24 cellular contexts compared by ENCODE assay signal in genomic region chr20:40692240-40693011, GRCh38.
DNase-seq lines count a peak whose midpoint lies in the region; ATAC-seq and TF ChIP-seq lines count a peak whose summit lies in the region.
"Had no signal": no experiment of that assay in that cellular context is flagged by ENCODE, and none has a peak within 500 bp of the region (broad histone marks: within the 10 kb centered on the region; RNA-seq: fewer than 3 reads in every experiment).

No MANE protein-coding gene starts in this region.

- H3K4me1 ChIP-seq in ES-I3 (ENCODE audit: insufficient read depth, low read length) (peaks cover 5% of the 10 kb centered on the region; the same call in 1 of the 2 replicates), RWPE2 (ENCODE audit: insufficient read depth, poor library complexity, severe bottlenecking) (no peaks in the 10 kb centered on the region), iPS-15b (ENCODE audit: control insufficient read depth, insufficient read depth, low read length) (peaks cover 9% of the 10 kb centered on the region), parathyroid adenoma (peaks cover 46% of the 10 kb centered on the region)
- H3K4me1 ChIP-seq: SJCRH30 had no signal

- H3K27ac Mint-ChIP-seq in effector memory CD8-positive, alpha-beta T cell: no peak overlapping the region
- H3K27ac Mint-ChIP-seq: activated naive CD4-positive, alpha-beta T cell treated with anti-CD3 and anti-CD28 coated beads, Interleukin-2, amount 50 U/mL, for 24 hours; T-cell had no signal

- H3K4me3 ChIP-seq in RWPE2 (ENCODE audit: severe bottlenecking): no peak overlapping the region
- H3K4me3 ChIP-seq in iPS-15b (ENCODE audit: low read depth, low read length): peak overlapping the region; percentile 69
- peak overlapping the region; percentile 95 for H3K4me3 ChIP-seq in parathyroid adenoma (ENCODE audit: low read depth, low read length)
- H3K4me3 ChIP-seq: ascending aorta, Peyer's patch, SJCRH30, vagina had no signal

- H2AFZ ChIP-seq in parathyroid adenoma: no peak overlapping the region

- H3K4me2 ChIP-seq in parathyroid adenoma (ENCODE audit: low read length): peak overlapping the region; percentile 96

- H3K27me3 Mint-ChIP-seq in effector memory CD8-positive, alpha-beta T cell: peaks cover 75 to 94% of the 10 kb centered on the region in 2 donors

- H3K36me3 Mint-ChIP-seq in effector memory CD8-positive, alpha-beta T cell (ENCODE audit: insufficient read depth): peaks cover 11% of the 10 kb centered on the region
- H3K36me3 Mint-ChIP-seq: activated naive CD4-positive, alpha-beta T cell treated with anti-CD3 and anti-CD28 coated beads, Interleukin-2, amount 50 U/mL, for 24 hours; naive thymus-derived CD4-positive, alpha-beta T cell; T-cell had no signal

- H3K4me1 Mint-ChIP-seq in effector memory CD8-positive, alpha-beta T cell (ENCODE audit: low read depth in 2 of 2): peaks cover 13 to 15% of the 10 kb centered on the region in 2 donors

- H3K4me3 Mint-ChIP-seq in effector memory CD8-positive, alpha-beta T cell: no peak overlapping the region
- H3K4me3 Mint-ChIP-seq: activated naive CD4-positive, alpha-beta T cell treated with anti-CD3 and anti-CD28 coated beads, Interleukin-2, amount 50 U/mL, for 24 hours had no signal

- H3K27me3 ChIP-seq in RWPE2 (ENCODE audit: insufficient read depth, poor library complexity, severe bottlenecking) (peaks cover 24% of the 10 kb centered on the region), iPS-15b (ENCODE audit: control insufficient read depth, insufficient read depth, low read length) (peaks cover 93% of the 10 kb centered on the region), parathyroid adenoma (ENCODE audit: control insufficient read depth, insufficient read depth, low read length) (no peaks in the 10 kb centered on the region)
- H3K27me3 ChIP-seq: ascending aorta, vagina had no signal

- ATAC-seq in RWPE2 (ENCODE audit: low read depth): no peak
- ATAC-seq in HG02884 (IDR thresholded peaks at IDR 0.05; ENCODE audit: unreplicated experiment): no peak
- no peak for ATAC-seq in GM21825 (IDR thresholded peaks at IDR 0.05; ENCODE audit: unreplicated experiment)
- ATAC-seq in effector memory CD8-positive, alpha-beta T cell (replicated peaks): no peak
- ATAC-seq: gastroesophageal sphincter; left lobe of liver; naive thymus-derived CD4-positive, alpha-beta T cell; T-cell had no signal

- no peaks in the 10 kb centered on the region for H3K9me3 Mint-ChIP-seq in effector memory CD8-positive, alpha-beta T cell
- H3K9me3 Mint-ChIP-seq: activated naive CD4-positive, alpha-beta T cell treated with anti-CD3 and anti-CD28 coated beads, Interleukin-2, amount 50 U/mL, for 24 hours; T-cell had no signal

- no peak for TF ChIP-seq CTCF in RWPE2 (IDR thresholded peaks at IDR 0.05; ENCODE audit: poor library complexity, severe bottlenecking)
- TF ChIP-seq CTCF in parathyroid adenoma (IDR thresholded peaks at IDR 0.05): no peak

- H3K9ac ChIP-seq in ES-I3 (ENCODE audit: low read depth, low read length) (peak overlapping the region; percentile 14; the same call in 1 of the 2 replicates), iPS-15b (ENCODE audit: low read depth, low read length) (no peak overlapping the region), parathyroid adenoma (peak overlapping the region; percentile 96)

- H3K27ac ChIP-seq in RWPE2 (ENCODE audit: poor library complexity, severe bottlenecking) (no peak overlapping the region), parathyroid adenoma (peak overlapping the region; percentile 98)
- H3K27ac ChIP-seq: ascending aorta, C4-2B, gastroesophageal sphincter, Peyer's patch, SJCRH30, vagina had no signal

- DNase-seq in RWPE2 (ENCODE audit: low spot score) (peak; percentile 85), EL (no peak)
- no peak for DNase-seq in effector memory CD8-positive, alpha-beta T cell
- DNase-seq: activated CD4-positive, alpha-beta T cell treated with anti-CD3 and anti-CD28 coated beads for 4 hours; cerebellar nuclear complex; effector CD4-positive, alpha-beta T cell; GDM1; naive thymus-derived CD4-positive, alpha-beta T cell; NCI-H1417; NCI-H510A treated with DMSO at 0.1 percent for 48 hours; Peyer's patch; SJCRH30; T-cell had no signal

- H3K9me3 ChIP-seq in ES-I3 (ENCODE audit: control insufficient read depth, insufficient read depth, low read length) (no peaks in the 10 kb centered on the region), RWPE2 (ENCODE audit: severe bottlenecking) (no peaks in the 10 kb centered on the region), iPS-15b (ENCODE audit: control insufficient read depth, insufficient read depth, low read length) (no peaks in the 10 kb centered on the region), parathyroid adenoma (ENCODE audit: control insufficient read depth, low read length) (no peaks in the 10 kb centered on the region)
- H3K9me3 ChIP-seq: ascending aorta, gastroesophageal sphincter, Peyer's patch, SJCRH30, vagina had no signal

- H3K36me3 ChIP-seq in ES-I3 (ENCODE audit: insufficient read depth, low read length) (no peaks in the 10 kb centered on the region), RWPE2 (ENCODE audit: low read depth) (no peaks in the 10 kb centered on the region), iPS-15b (ENCODE audit: control insufficient read depth, insufficient read depth, low read length) (no peaks in the 10 kb centered on the region), parathyroid adenoma (ENCODE audit: control insufficient read depth, insufficient read depth, low read length) (peaks cover 5% of the 10 kb centered on the region)
- H3K36me3 ChIP-seq: ascending aorta, gastroesophageal sphincter, Peyer's patch, SJCRH30, vagina had no signal

- peaks cover 14% of the 10 kb centered on the region for H3K79me2 ChIP-seq in parathyroid adenoma
